ENCODE assay signal across 11 cellular contexts in the genomic region with DNA sequence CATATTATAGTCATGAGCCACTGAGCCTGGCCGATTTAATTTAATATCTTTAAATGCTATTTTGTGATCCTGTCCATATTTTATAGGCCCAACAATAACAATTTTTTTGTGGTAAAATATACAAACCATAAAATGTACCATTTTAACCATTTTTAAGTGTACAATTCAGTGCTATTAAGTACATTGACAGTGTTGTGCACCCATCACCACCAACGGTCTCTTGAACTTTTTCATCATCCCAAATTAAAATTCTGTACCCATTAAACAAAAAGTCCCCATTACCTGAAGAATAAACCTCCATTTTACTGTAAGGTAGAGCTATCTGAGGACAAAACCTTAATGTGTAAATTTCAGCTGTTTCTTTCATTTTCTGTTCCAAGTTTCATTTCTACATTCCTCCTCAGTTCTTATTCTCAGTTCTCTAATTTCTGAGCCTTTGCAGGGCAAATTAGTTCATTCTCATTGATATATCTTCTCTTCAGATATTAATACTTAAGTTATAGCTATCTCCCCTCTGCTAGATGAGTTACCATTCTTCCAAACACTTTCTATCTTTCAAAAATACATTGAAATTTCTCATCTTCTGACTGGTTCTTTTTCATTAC. TPM values are rescaled to one million over a fixed set of nuclear protein-coding genes. Genes with fewer than 3 reads are reported as not detected.
A peak's percentile ranks its signal among the peaks of the same experiment; 100 is the strongest.
DNase-seq lines count a peak whose midpoint lies in the region; ATAC-seq lines count a peak whose summit lies in the region.
"Had no signal": no experiment of that assay in that cellular context is flagged by ENCODE, and none has a peak within 500 bp of the region (broad histone marks: within the 10 kb centered on the region; RNA-seq: fewer than 3 reads in every experiment).

No MANE protein-coding gene starts in this region.

- H3K9me3 Mint-ChIP-seq in immature natural killer cell: peaks cover 0 to 1% (median 0%) of the 10 kb centered on the region in 6 donors

- H3K27ac Mint-ChIP-seq in immature natural killer cell: peak overlapping the region; percentile 14 to 85 (median 78)

- peaks cover 0 to 2% (median 0%) of the 10 kb centered on the region in 3 donors for H3K27me3 Mint-ChIP-seq in immature natural killer cell (ENCODE audit: low read depth in 3 of 3)

- no peak for DNase-seq in immature natural killer cell
- DNase-seq in caudate nucleus (lab: John Stamatoyannopoulos, UW): no peak
- DNase-seq in midbrain (lab: John Stamatoyannopoulos, UW): no peak
- DNase-seq in GM19238 (ENCODE audit: insufficient read length, low spot score): no peak
- no peak for DNase-seq in mesenteric fat pad (ENCODE audit: low spot score)
- DNase-seq: foreskin fibroblast; stimulated activated naive CD4-positive, alpha-beta T cell treated with Interleukin-2 at 50 U/mL for 16 hours had no signal

- ATAC-seq in GM18861 (IDR thresholded peaks at IDR 0.05; ENCODE audit: unreplicated experiment) (peak; percentile 99), GM21619 (IDR thresholded peaks at IDR 0.05; ENCODE audit: unreplicated experiment) (peak; percentile 98), HG03520 (IDR thresholded peaks at IDR 0.05; ENCODE audit: unreplicated experiment) (peak; percentile 95)

- H3K4me3 Mint-ChIP-seq in immature natural killer cell: peak overlapping the region; percentile 18 to 65 (median 31)

- peaks cover 10 to 28% (median 19%) of the 10 kb centered on the region in 3 donors for H3K36me3 Mint-ChIP-seq in immature natural killer cell

- H3K4me1 Mint-ChIP-seq in immature natural killer cell: peaks cover 17 to 19% of the 10 kb centered on the region in 2 donors

- H3K27ac ChIP-seq in caudate nucleus (ENCODE audit: low read depth, low read length): no peak overlapping the region
- H3K27ac ChIP-seq: parathyroid adenoma had no signal

RNA-seq across cellular contexts. Expression of a gene that starts 10.3 kb away (rescaled TPM):
- polyA plus RNA-seq in immature natural killer cell: 10 to 100 TPM; 12.3 to 40.4 (median 28.5) TPM
- 20.3 TPM for total RNA-seq in mesenteric fat pad

RNA-seq across cellular contexts. Expression of a gene that starts 19.7 kb away (rescaled TPM):
- polyA plus RNA-seq in immature natural killer cell: 10 to 100 TPM in 1 of 3 donors, 1 to 10 TPM in 2; 4.0 to 11.7 (median 7.7) TPM
- total RNA-seq in mesenteric fat pad: 6.0 TPM

RNA-seq across cellular contexts. Expression of a gene that starts 49.0 kb away (rescaled TPM):
- polyA plus RNA-seq in immature natural killer cell: over 10,000 TPM in 1 of 3 donors, 1,000 to 10,000 TPM in 2; 4,920 to 10,209 (median 5,498) TPM
- 8,244 TPM for total RNA-seq in mesenteric fat pad
